In the genomic region with DNA sequence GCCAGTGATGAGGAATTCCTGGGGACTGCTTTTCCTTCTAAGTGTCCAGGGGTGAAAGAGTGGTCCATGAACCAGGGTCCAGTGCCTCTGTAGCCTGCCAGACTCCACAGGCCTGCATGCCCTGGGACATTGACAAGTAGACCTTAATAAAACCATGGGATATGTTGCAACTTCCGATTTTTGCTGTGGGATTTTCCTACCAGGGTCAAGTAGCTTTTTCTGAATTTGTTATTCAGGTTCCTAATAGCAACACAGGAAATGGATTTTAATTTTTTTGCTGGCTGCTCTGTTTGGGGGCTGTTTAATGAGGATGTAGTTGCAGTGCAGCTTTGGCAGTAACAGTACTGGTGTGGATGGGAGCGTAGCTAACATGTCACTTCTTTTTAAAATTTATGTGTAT, we compare ENCODE assay signal across 17 cellular contexts. TPM values are rescaled to one million over a fixed set of nuclear protein-coding genes. Genes with fewer than 3 reads are reported as not detected.
A peak's percentile ranks its signal among the peaks of the same experiment; 100 is the strongest.
DNase-seq lines count a peak whose midpoint lies in the region; ATAC-seq and TF ChIP-seq lines count a peak whose summit lies in the region.
"Had no signal": no experiment of that assay in that cellular context is flagged by ENCODE, and none has a peak within 500 bp of the region (broad histone marks: within the 10 kb centered on the region; RNA-seq: fewer than 3 reads in every experiment).

No MANE protein-coding gene starts in this region.

- TF ChIP-seq POLR2A in esophagus muscularis mucosa (IDR thresholded peaks at IDR 0.05; ENCODE audit: low read depth): no peak

- H3K27me3 ChIP-seq in esophagus muscularis mucosa (no peaks in the 10 kb centered on the region), upper lobe of right lung (no peaks in the 10 kb centered on the region)
- H3K27me3 ChIP-seq: body of pancreas had no signal

- H3K9me3 ChIP-seq in esophagus muscularis mucosa: no peaks in the 10 kb centered on the region
- no peaks in the 10 kb centered on the region for H3K9me3 ChIP-seq in upper lobe of right lung
- H3K9me3 ChIP-seq: body of pancreas had no signal

- no peak for TF ChIP-seq CTCF in activated CD8-positive, alpha-beta T cell treated with anti-CD3 and anti-CD28 coated beads for 36 hours (IDR thresholded peaks at IDR 0.05)
- TF ChIP-seq CTCF in esophagus muscularis mucosa (IDR thresholded peaks at IDR 0.05): no peak
- no peak for TF ChIP-seq CTCF in natural killer cell (IDR thresholded peaks at IDR 0.05)
- TF ChIP-seq CTCF in upper lobe of right lung (IDR thresholded peaks at IDR 0.05): no peak
- TF ChIP-seq CTCF in GM13977 (IDR thresholded peaks at IDR 0.05; ENCODE audit: extremely low read depth, insufficient read depth, missing control alignments): no peak

- peaks cover 35% of the 10 kb centered on the region for H3K4me1 Mint-ChIP-seq in activated CD8-positive, alpha-beta T cell treated with anti-CD3 and anti-CD28 coated beads for 36 hours (ENCODE audit: low read depth)
- H3K4me1 Mint-ChIP-seq in activated CD8-positive, alpha-beta T cell treated with anti-CD3 and anti-CD28 coated beads, Interleukin-2, amount 10 ng/mL, durations not matched to agents 7 days and 5 days (ENCODE audit: low read depth): peaks cover 17% of the 10 kb centered on the region
- H3K4me1 Mint-ChIP-seq in natural killer cell: peaks cover 59 to 60% of the 10 kb centered on the region in 2 donors

- H3K4me3 Mint-ChIP-seq in activated CD8-positive, alpha-beta T cell treated with anti-CD3 and anti-CD28 coated beads for 36 hours: no peak overlapping the region
- H3K4me3 Mint-ChIP-seq in activated CD8-positive, alpha-beta T cell treated with anti-CD3 and anti-CD28 coated beads, Interleukin-2, amount 10 ng/mL, durations not matched to agents 7 days and 5 days: no peak overlapping the region
- H3K4me3 Mint-ChIP-seq in natural killer cell: no peak overlapping the region

- H3K27ac ChIP-seq in esophagus muscularis mucosa (replicated peaks in 1 of 4) (peak overlapping the region; percentile 89 to 94 (median 92)), upper lobe of right lung (peak overlapping the region; percentile 61)
- H3K27ac ChIP-seq: 22Rv1, body of pancreas had no signal

- H3K4me1 ChIP-seq in esophagus muscularis mucosa (peaks cover 72 to 85% (median 78%) of the 10 kb centered on the region in 4 donors), upper lobe of right lung (peaks cover 63% of the 10 kb centered on the region)

- no peak for ATAC-seq in activated CD8-positive, alpha-beta T cell treated with anti-CD3 and anti-CD28 coated beads for 36 hours
- no peak for ATAC-seq in activated CD8-positive, alpha-beta T cell treated with anti-CD3 and anti-CD28 coated beads, Interleukin-2, amount 10 ng/mL, durations not matched to agents 7 days and 5 days
- ATAC-seq in natural killer cell (peak in 1 of 3 donors; percentile 26), upper lobe of right lung (peak; percentile 22), HG02588 (IDR thresholded peaks at IDR 0.05; ENCODE audit: unreplicated experiment) (no peak)
- ATAC-seq: body of pancreas had no signal

- H3K9me3 Mint-ChIP-seq in activated CD8-positive, alpha-beta T cell treated with anti-CD3 and anti-CD28 coated beads for 36 hours: peaks cover 3% of the 10 kb centered on the region
- no peaks in the 10 kb centered on the region for H3K9me3 Mint-ChIP-seq in activated CD8-positive, alpha-beta T cell treated with anti-CD3 and anti-CD28 coated beads, Interleukin-2, amount 10 ng/mL, durations not matched to agents 7 days and 5 days (ENCODE audit: insufficient read depth)
- H3K9me3 Mint-ChIP-seq in natural killer cell: no peaks in the 10 kb centered on the region

- H3K27me3 Mint-ChIP-seq in activated CD8-positive, alpha-beta T cell treated with anti-CD3 and anti-CD28 coated beads for 36 hours: no peaks in the 10 kb centered on the region
- no peaks in the 10 kb centered on the region for H3K27me3 Mint-ChIP-seq in activated CD8-positive, alpha-beta T cell treated with anti-CD3 and anti-CD28 coated beads, Interleukin-2, amount 10 ng/mL, durations not matched to agents 7 days and 5 days (ENCODE audit: low read depth)
- H3K27me3 Mint-ChIP-seq in natural killer cell (ENCODE audit: low read depth in 2 of 2): no peaks in the 10 kb centered on the region

- DNase-seq in activated CD8-positive, alpha-beta T cell treated with anti-CD3 and anti-CD28 coated beads for 36 hours: no peak
- DNase-seq in activated CD8-positive, alpha-beta T cell treated with anti-CD3 and anti-CD28 coated beads, Interleukin-2, amount 10 ng/mL, durations not matched to agents 7 days and 5 days: no peak
- DNase-seq in esophagus muscularis mucosa (ENCODE audit: extremely low spot score): no peak
- DNase-seq in natural killer cell: no peak
- DNase-seq in upper lobe of right lung: no peak
- DNase-seq in GM13977 (ENCODE audit: low spot score): no peak
- no peak for DNase-seq in EL
- DNase-seq: activated CD8-positive, alpha-beta memory T cell treated with anti-CD3 and anti-CD28 coated beads, Interleukin-2, amount 50 U/mL, for 48 hours; NCI-H1436 treated with DMSO at 0.1 percent for 48 hours; stimulated activated CD4-positive, alpha-beta T cell treated with anti-CD3 and anti-CD28 coated beads, Interleukin-1b, Interleukin-23, amount 100 ng/mL, for 48 hours had no signal

- H3K36me3 ChIP-seq in esophagus muscularis mucosa: peaks cover 0 to 2% (median 0%) of the 10 kb centered on the region in 4 donors
- H3K36me3 ChIP-seq in upper lobe of right lung: no peaks in the 10 kb centered on the region

- CTCF ChIA-PET in activated CD8-positive, alpha-beta T cell treated with anti-CD3 and anti-CD28 coated beads for 36 hours (lab: Charles Lee): no interaction called here
- CTCF ChIA-PET in activated CD8-positive, alpha-beta T cell treated with anti-CD3 and anti-CD28 coated beads, Interleukin-2, amount 10 ng/mL, durations not matched to agents 7 days and 5 days (lab: Charles Lee): no interaction called here

- 51% methylated on average over 2 of the region's 2 CpGs for WGBS in esophagus muscularis mucosa

- H3K4me3 ChIP-seq in esophagus muscularis mucosa (no peak overlapping the region), upper lobe of right lung (no peak overlapping the region)
- H3K4me3 ChIP-seq: body of pancreas had no signal

- in situ Hi-C loops in GM13977 (cut with MboI; ENCODE audit: low pct_unique_long_range_greater_than_20kb, low sequenced_read_pairs, unreplicated experiment): no loop called here

- TF ChIP-seq EP300 in esophagus muscularis mucosa (IDR thresholded peaks at IDR 0.05): no peak

- intact Hi-C loops in activated CD8-positive, alpha-beta T cell treated with anti-CD3 and anti-CD28 coated beads for 36 hours (cut with micrococcal nuclease): no loop called here
- intact Hi-C loops in esophagus muscularis mucosa (cut with DNase I) (no loop called here), natural killer cell (cut with micrococcal nuclease) (no loop called here), upper lobe of right lung (cut with DNase I) (no loop called here)

- peaks cover 6% of the 10 kb centered on the region for H3K36me3 Mint-ChIP-seq in activated CD8-positive, alpha-beta T cell treated with anti-CD3 and anti-CD28 coated beads for 36 hours (ENCODE audit: low read depth)
- H3K36me3 Mint-ChIP-seq in activated CD8-positive, alpha-beta T cell treated with anti-CD3 and anti-CD28 coated beads, Interleukin-2, amount 10 ng/mL, durations not matched to agents 7 days and 5 days (ENCODE audit: low read depth): peaks cover 11% of the 10 kb centered on the region
- no peaks in the 10 kb centered on the region for H3K36me3 Mint-ChIP-seq in natural killer cell

- POLR2A ChIA-PET in activated CD8-positive, alpha-beta T cell treated with anti-CD3 and anti-CD28 coated beads for 36 hours (lab: Charles Lee): no interaction called here
- POLR2A ChIA-PET in activated CD8-positive, alpha-beta T cell treated with anti-CD3 and anti-CD28 coated beads, Interleukin-2, amount 10 ng/mL, durations not matched to agents 7 days and 5 days (lab: Charles Lee): interaction anchor here (0.6 kb wide), 1 partner anchor 70 kb away, joined by 4 read pairs; no protein-coding TSS in a partner anchor

- H3K27ac Mint-ChIP-seq in activated CD8-positive, alpha-beta T cell treated with anti-CD3 and anti-CD28 coated beads for 36 hours: peak overlapping the region; percentile 7
- H3K27ac Mint-ChIP-seq in activated CD8-positive, alpha-beta T cell treated with anti-CD3 and anti-CD28 coated beads, Interleukin-2, amount 10 ng/mL, durations not matched to agents 7 days and 5 days: no peak overlapping the region
- H3K27ac Mint-ChIP-seq in natural killer cell: peak overlapping the region; percentile 39 to 76

RNA-seq across cellular contexts. Expression of a gene that starts 42.1 kb away (rescaled TPM):
- total RNA-seq in activated CD8-positive, alpha-beta T cell treated with anti-CD3 and anti-CD28 coated beads for 36 hours: 10 to 100 TPM; 11.4 to 12.7 TPM
- total RNA-seq in activated CD8-positive, alpha-beta T cell treated with anti-CD3 and anti-CD28 coated beads, Interleukin-2, amount 10 ng/mL, durations not matched to agents 7 days and 5 days: 10 to 100 TPM; 25.7 to 25.9 TPM
- total RNA-seq in esophagus muscularis mucosa: 100 to 1,000 TPM in 2 of 4 donors, 10 to 100 TPM in 2; 88.5 to 147 (median 112) TPM
- 10 to 100 TPM; 34.6 to 48.4 (median 47.9) TPM for total RNA-seq in natural killer cell
- total RNA-seq in upper lobe of right lung: 49.0 TPM

RNA-seq across cellular contexts. Expression of a gene that starts 51.4 kb away (rescaled TPM):
- not detected for total RNA-seq in activated CD8-positive, alpha-beta T cell treated with anti-CD3 and anti-CD28 coated beads for 36 hours
- total RNA-seq in activated CD8-positive, alpha-beta T cell treated with anti-CD3 and anti-CD28 coated beads, Interleukin-2, amount 10 ng/mL, durations not matched to agents 7 days and 5 days: not detected
- total RNA-seq in esophagus muscularis mucosa (not detected), natural killer cell (not detected), upper lobe of right lung (1.9 TPM)
- total RNA-seq: body of pancreas, Daoy, mononuclear cell, OCI-LY7, temporal lobe had no signal
